10 cellular contexts compared by ENCODE assay signal in the genomic region with DNA sequence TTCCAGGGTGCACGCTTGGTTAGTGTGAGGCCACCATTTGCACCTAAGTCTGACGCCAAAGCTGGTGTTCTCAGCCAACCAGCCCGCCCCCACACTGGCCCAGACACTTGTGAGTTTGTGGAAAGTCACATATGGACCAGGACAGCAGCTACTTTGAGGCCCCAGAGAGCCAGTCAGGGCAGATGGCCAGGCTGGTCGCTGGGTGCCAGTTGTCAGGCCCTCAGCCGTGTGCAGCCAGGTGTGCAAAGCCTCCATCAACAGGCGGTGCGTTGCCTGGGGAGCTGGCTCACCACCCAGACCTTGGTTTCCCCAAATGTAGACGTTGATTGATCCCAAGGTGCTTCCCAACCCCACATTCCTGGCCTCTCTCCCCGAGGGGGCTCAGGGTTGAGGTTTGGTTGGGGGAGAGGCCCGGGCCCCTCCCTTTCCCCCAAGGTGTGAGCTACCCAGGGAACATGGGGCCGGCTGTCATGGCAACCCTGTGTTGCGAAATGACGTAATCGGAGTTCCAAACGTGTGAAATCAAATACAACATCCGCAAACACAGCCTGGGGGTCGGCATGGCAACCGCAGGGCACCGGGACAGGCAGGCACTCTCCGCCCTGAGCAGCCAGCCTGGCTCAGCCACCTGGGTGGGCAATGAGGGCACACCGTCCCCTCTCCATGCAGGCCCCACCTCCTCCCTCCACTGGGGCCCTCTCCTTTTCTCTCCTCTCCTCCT. TPM values are rescaled to one million over a fixed set of nuclear protein-coding genes. Genes with fewer than 3 reads are reported as not detected.
DNase-seq lines count a peak whose midpoint lies in the region; ATAC-seq and TF ChIP-seq lines count a peak whose summit lies in the region.
"Had no signal": no experiment of that assay in that cellular context is flagged by ENCODE, and none has a peak within 500 bp of the region (broad histone marks: within the 10 kb centered on the region; RNA-seq: fewer than 3 reads in every experiment).

No MANE protein-coding gene starts in this region.

- no peaks in the 10 kb centered on the region for H3K4me1 ChIP-seq in upper lobe of right lung
- H3K4me1 ChIP-seq: breast epithelium had no signal

- no peak for TF ChIP-seq CTCF in endothelial cell (IDR thresholded peaks at IDR 0.05; ENCODE audit: unreplicated experiment)
- no peak for TF ChIP-seq CTCF in upper lobe of right lung (IDR thresholded peaks at IDR 0.05)

- H3K27ac Mint-ChIP-seq in activated naive CD4-positive, alpha-beta T cell treated with anti-CD3 and anti-CD28 coated beads for 36 hours: no peak overlapping the region
- no peak overlapping the region for H3K27ac Mint-ChIP-seq in endothelial cell (ENCODE audit: unreplicated experiment)

- H3K36me3 Mint-ChIP-seq in activated naive CD4-positive, alpha-beta T cell treated with anti-CD3 and anti-CD28 coated beads for 36 hours (ENCODE audit: low read depth): no peaks in the 10 kb centered on the region
- no peaks in the 10 kb centered on the region for H3K36me3 Mint-ChIP-seq in endothelial cell (ENCODE audit: low read depth, unreplicated experiment)

- peak; percentile 27 for DNase-seq in activated naive CD4-positive, alpha-beta T cell treated with anti-CD3 and anti-CD28 coated beads for 36 hours
- no peak for DNase-seq in activated naive CD4-positive, alpha-beta T cell treated with Interleukin-2 at 50 U/mL for 16 hours
- DNase-seq in NCI-H510A treated with DMSO at 0.1 percent for 48 hours (lab: John Stamatoyannopoulos, UW) (peak; percentile 93), endothelial cell (ENCODE audit: low spot score) (peak; percentile 45), upper lobe of right lung (peak; percentile 73), superior temporal gyrus (ENCODE audit: extremely low spot score) (no peak), MG63 (no peak), foreskin melanocyte (no peak)

- no peaks in the 10 kb centered on the region for H3K36me3 ChIP-seq in upper lobe of right lung
- no peaks in the 10 kb centered on the region for H3K36me3 ChIP-seq in MG63
- H3K36me3 ChIP-seq: breast epithelium had no signal

- peak; percentile 47 for ATAC-seq in upper lobe of right lung

- H3K4me1 Mint-ChIP-seq in activated naive CD4-positive, alpha-beta T cell treated with anti-CD3 and anti-CD28 coated beads for 36 hours (ENCODE audit: low read depth): no peaks in the 10 kb centered on the region
- peaks cover 5% of the 10 kb centered on the region for H3K4me1 Mint-ChIP-seq in endothelial cell (ENCODE audit: unreplicated experiment)

- CTCF ChIA-PET in activated naive CD4-positive, alpha-beta T cell treated with anti-CD3 and anti-CD28 coated beads for 36 hours (lab: Charles Lee): no interaction called here

- H3K4me3 Mint-ChIP-seq in activated naive CD4-positive, alpha-beta T cell treated with anti-CD3 and anti-CD28 coated beads for 36 hours: no peak overlapping the region
- no peak overlapping the region for H3K4me3 Mint-ChIP-seq in endothelial cell (ENCODE audit: unreplicated experiment)

- no peak overlapping the region for H3K27ac ChIP-seq in upper lobe of right lung
- H3K27ac ChIP-seq: breast epithelium, VCaP had no signal

- no peak overlapping the region for H3K4me3 ChIP-seq in upper lobe of right lung
- no peak overlapping the region for H3K4me3 ChIP-seq in MG63
- H3K4me3 ChIP-seq: breast epithelium had no signal

- no peaks in the 10 kb centered on the region for H3K9me3 Mint-ChIP-seq in activated naive CD4-positive, alpha-beta T cell treated with anti-CD3 and anti-CD28 coated beads for 36 hours
- H3K9me3 Mint-ChIP-seq in endothelial cell (ENCODE audit: unreplicated experiment): no peaks in the 10 kb centered on the region

- H3K27me3 ChIP-seq in upper lobe of right lung (peaks cover 7% of the 10 kb centered on the region), MG63 (peaks cover 5% of the 10 kb centered on the region; the same call in 1 of the 2 replicates)
- H3K27me3 ChIP-seq: breast epithelium had no signal

- H3K9me3 ChIP-seq in upper lobe of right lung: no peaks in the 10 kb centered on the region
- no peaks in the 10 kb centered on the region for H3K9me3 ChIP-seq in MG63
- H3K9me3 ChIP-seq: breast epithelium had no signal

- H3K27me3 Mint-ChIP-seq in activated naive CD4-positive, alpha-beta T cell treated with anti-CD3 and anti-CD28 coated beads for 36 hours (ENCODE audit: low read depth): peaks cover 16% of the 10 kb centered on the region
- peaks cover 9% of the 10 kb centered on the region for H3K27me3 Mint-ChIP-seq in endothelial cell (ENCODE audit: unreplicated experiment)

- intact Hi-C loops in activated naive CD4-positive, alpha-beta T cell treated with anti-CD3 and anti-CD28 coated beads for 36 hours (cut with micrococcal nuclease): no loop called here
- intact Hi-C loops in upper lobe of right lung (cut with DNase I): no loop called here

RNA-seq across cellular contexts. Expression of a gene that starts 42.2 kb away (rescaled TPM):
- total RNA-seq in activated naive CD4-positive, alpha-beta T cell treated with anti-CD3 and anti-CD28 coated beads for 36 hours: not detected
- total RNA-seq in endothelial cell (ENCODE audit: unreplicated experiment) (0.77 TPM), upper lobe of right lung (1.8 TPM)
- total RNA-seq in MG63 (2014; rRNA removed; shearing (Covaris generic); ENCODE audit: low replicate concordance): not detected in 2 replicates

Comparison
In these comparisons a context has a peak if more than half of its experiments do, and no peak if none do; other contexts are left out.
1. DNase-seq: peak in activated naive CD4-positive, alpha-beta T cell treated with anti-CD3 and anti-CD28 coated beads for 36 hours (single experiment), NCI-H510A treated with DMSO at 0.1 percent for 48 hours (single experiment), endothelial cell (single experiment) and upper lobe of right lung (single experiment); none in activated naive CD4-positive, alpha-beta T cell treated with Interleukin-2 at 50 U/mL for 16 hours (single experiment), superior temporal gyrus (single experiment), MG63 (single experiment) and foreskin melanocyte (single experiment).